1 cellular context compared by ENCODE assay signal in the genomic region with DNA sequence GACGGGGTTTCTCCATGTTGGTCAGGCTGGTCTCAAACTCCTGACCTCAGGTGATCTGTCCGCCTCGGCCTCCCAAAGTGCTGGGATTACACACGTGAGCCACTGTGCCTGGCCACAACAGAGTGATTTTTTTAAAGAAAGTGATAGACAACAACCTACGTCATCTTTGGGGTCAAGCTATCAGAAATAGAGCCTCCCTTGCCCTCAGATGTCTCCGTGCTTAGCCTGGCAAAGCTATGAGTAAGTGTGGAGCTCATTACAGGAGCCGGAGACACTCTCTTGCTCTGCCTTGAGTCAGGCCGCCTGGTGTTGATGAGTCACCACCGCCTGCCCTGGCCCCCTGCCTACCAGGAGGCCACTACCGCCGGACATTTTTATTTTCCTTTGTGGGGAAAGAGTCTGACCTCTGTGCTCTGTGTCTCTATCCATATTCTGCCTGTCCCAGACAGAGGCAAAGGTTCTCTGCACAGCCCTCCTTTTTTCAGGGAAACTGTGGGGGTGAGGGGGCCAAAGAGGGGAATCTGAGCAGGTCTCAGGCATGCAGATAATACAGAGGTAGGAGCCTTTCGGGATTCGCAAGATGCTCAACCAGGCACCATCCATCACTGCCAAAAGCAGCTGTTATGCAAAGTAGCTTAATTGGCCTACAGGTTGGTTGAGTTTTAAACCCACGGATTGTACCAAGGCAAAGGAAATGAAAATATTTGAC.
TF ChIP-seq lines count a peak whose summit lies in the region.

No MANE protein-coding gene starts in this region.

TF ChIP-seq in K562, 482 proteins besides CTCF, POLR2A, EP300 and RAD21 (continued from another document and continues in another):
- TF ChIP-seq, protein P1, sequence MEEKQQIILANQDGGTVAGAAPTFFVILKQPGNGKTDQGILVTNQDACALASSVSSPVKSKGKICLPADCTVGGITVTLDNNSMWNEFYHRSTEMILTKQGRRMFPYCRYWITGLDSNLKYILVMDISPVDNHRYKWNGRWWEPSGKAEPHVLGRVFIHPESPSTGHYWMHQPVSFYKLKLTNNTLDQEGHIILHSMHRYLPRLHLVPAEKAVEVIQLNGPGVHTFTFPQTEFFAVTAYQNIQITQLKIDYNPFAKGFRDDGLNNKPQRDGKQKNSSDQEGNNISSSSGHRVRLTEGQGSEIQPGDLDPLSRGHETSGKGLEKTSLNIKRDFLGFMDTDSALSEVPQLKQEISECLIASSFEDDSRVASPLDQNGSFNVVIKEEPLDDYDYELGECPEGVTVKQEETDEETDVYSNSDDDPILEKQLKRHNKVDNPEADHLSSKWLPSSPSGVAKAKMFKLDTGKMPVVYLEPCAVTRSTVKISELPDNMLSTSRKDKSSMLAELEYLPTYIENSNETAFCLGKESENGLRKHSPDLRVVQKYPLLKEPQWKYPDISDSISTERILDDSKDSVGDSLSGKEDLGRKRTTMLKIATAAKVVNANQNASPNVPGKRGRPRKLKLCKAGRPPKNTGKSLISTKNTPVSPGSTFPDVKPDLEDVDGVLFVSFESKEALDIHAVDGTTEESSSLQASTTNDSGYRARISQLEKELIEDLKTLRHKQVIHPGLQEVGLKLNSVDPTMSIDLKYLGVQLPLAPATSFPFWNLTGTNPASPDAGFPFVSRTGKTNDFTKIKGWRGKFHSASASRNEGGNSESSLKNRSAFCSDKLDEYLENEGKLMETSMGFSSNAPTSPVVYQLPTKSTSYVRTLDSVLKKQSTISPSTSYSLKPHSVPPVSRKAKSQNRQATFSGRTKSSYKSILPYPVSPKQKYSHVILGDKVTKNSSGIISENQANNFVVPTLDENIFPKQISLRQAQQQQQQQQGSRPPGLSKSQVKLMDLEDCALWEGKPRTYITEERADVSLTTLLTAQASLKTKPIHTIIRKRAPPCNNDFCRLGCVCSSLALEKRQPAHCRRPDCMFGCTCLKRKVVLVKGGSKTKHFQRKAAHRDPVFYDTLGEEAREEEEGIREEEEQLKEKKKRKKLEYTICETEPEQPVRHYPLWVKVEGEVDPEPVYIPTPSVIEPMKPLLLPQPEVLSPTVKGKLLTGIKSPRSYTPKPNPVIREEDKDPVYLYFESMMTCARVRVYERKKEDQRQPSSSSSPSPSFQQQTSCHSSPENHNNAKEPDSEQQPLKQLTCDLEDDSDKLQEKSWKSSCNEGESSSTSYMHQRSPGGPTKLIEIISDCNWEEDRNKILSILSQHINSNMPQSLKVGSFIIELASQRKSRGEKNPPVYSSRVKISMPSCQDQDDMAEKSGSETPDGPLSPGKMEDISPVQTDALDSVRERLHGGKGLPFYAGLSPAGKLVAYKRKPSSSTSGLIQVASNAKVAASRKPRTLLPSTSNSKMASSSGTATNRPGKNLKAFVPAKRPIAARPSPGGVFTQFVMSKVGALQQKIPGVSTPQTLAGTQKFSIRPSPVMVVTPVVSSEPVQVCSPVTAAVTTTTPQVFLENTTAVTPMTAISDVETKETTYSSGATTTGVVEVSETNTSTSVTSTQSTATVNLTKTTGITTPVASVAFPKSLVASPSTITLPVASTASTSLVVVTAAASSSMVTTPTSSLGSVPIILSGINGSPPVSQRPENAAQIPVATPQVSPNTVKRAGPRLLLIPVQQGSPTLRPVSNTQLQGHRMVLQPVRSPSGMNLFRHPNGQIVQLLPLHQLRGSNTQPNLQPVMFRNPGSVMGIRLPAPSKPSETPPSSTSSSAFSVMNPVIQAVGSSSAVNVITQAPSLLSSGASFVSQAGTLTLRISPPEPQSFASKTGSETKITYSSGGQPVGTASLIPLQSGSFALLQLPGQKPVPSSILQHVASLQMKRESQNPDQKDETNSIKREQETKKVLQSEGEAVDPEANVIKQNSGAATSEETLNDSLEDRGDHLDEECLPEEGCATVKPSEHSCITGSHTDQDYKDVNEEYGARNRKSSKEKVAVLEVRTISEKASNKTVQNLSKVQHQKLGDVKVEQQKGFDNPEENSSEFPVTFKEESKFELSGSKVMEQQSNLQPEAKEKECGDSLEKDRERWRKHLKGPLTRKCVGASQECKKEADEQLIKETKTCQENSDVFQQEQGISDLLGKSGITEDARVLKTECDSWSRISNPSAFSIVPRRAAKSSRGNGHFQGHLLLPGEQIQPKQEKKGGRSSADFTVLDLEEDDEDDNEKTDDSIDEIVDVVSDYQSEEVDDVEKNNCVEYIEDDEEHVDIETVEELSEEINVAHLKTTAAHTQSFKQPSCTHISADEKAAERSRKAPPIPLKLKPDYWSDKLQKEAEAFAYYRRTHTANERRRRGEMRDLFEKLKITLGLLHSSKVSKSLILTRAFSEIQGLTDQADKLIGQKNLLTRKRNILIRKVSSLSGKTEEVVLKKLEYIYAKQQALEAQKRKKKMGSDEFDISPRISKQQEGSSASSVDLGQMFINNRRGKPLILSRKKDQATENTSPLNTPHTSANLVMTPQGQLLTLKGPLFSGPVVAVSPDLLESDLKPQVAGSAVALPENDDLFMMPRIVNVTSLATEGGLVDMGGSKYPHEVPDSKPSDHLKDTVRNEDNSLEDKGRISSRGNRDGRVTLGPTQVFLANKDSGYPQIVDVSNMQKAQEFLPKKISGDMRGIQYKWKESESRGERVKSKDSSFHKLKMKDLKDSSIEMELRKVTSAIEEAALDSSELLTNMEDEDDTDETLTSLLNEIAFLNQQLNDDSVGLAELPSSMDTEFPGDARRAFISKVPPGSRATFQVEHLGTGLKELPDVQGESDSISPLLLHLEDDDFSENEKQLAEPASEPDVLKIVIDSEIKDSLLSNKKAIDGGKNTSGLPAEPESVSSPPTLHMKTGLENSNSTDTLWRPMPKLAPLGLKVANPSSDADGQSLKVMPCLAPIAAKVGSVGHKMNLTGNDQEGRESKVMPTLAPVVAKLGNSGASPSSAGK (IDR thresholded peaks at IDR 0.05) = peak; percentile 85
- TF ChIP-seq FUS (optimal IDR thresholded peaks at IDR 0.05; ENCODE audit: low read depth, low read length) (no peak), ZNF717 (CRISPR knock-in tag; IDR thresholded peaks at IDR 0.05) (no peak), ATF7 (IDR thresholded peaks at IDR 0.05) (peak; percentile 79; the same call in 1 of the 2 replicates), NCOA4 (IDR thresholded peaks at IDR 0.05; ENCODE audit: partially characterized antibody) (no peak), HNRNPL (IDR thresholded peaks at IDR 0.05; ENCODE audit: low read depth, low read length) (no peak), STAG1 (CRISPR knock-in tag; IDR thresholded peaks at IDR 0.05; ENCODE audit: borderline replicate concordance) (no peak), CBFB (CRISPR knock-in tag; IDR thresholded peaks at IDR 0.05) (0 out of 2 replicates have a peak, but pooled peaks have one; percentile 31), KDM2B (CRISPR knock-in tag; IDR thresholded peaks at IDR 0.05) (no peak), RBM34 (IDR thresholded peaks at IDR 0.05; ENCODE audit: borderline replicate concordance, insufficient read depth, low read length) (no peak), RBM15 (IDR thresholded peaks at IDR 0.05; ENCODE audit: insufficient read depth, low read length) (no peak), TCFL5 (CRISPR knock-in tag; conservative IDR thresholded peaks at IDR 0.05) (no peak), ZNF133 (CRISPR knock-in tag; IDR thresholded peaks at IDR 0.05) (no peak), TAF9B (IDR thresholded peaks at IDR 0.05; ENCODE audit: partially characterized antibody) (no peak), SIN3A (IDR thresholded peaks at IDR 0.05; ENCODE audit: borderline replicate concordance in 2 of 2, control insufficient read depth in 1 of 2, low read depth in 2 of 2, low read length in 2 of 2) (no peak), TEAD4 (IDR thresholded peaks at IDR 0.05; ENCODE audit: low read length) (0 out of 2 replicates have a peak, but pooled peaks have one; percentile 9), TEAD4 (CRISPR knock-in tag; IDR thresholded peaks at IDR 0.05; ENCODE audit: borderline replicate concordance) (no peak)
- TF ChIP-seq, protein P2, sequence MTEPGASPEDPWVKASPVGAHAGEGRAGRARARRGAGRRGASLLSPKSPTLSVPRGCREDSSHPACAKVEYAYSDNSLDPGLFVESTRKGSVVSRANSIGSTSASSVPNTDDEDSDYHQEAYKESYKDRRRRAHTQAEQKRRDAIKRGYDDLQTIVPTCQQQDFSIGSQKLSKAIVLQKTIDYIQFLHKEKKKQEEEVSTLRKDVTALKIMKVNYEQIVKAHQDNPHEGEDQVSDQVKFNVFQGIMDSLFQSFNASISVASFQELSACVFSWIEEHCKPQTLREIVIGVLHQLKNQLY (CRISPR knock-in tag; conservative IDR thresholded peaks at IDR 0.05) = no peak
- TF ChIP-seq, protein P3, sequence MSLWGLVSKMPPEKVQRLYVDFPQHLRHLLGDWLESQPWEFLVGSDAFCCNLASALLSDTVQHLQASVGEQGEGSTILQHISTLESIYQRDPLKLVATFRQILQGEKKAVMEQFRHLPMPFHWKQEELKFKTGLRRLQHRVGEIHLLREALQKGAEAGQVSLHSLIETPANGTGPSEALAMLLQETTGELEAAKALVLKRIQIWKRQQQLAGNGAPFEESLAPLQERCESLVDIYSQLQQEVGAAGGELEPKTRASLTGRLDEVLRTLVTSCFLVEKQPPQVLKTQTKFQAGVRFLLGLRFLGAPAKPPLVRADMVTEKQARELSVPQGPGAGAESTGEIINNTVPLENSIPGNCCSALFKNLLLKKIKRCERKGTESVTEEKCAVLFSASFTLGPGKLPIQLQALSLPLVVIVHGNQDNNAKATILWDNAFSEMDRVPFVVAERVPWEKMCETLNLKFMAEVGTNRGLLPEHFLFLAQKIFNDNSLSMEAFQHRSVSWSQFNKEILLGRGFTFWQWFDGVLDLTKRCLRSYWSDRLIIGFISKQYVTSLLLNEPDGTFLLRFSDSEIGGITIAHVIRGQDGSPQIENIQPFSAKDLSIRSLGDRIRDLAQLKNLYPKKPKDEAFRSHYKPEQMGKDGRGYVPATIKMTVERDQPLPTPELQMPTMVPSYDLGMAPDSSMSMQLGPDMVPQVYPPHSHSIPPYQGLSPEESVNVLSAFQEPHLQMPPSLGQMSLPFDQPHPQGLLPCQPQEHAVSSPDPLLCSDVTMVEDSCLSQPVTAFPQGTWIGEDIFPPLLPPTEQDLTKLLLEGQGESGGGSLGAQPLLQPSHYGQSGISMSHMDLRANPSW (CRISPR knock-in tag; IDR thresholded peaks at IDR 0.05) = no peak
- TF ChIP-seq, protein P4, sequence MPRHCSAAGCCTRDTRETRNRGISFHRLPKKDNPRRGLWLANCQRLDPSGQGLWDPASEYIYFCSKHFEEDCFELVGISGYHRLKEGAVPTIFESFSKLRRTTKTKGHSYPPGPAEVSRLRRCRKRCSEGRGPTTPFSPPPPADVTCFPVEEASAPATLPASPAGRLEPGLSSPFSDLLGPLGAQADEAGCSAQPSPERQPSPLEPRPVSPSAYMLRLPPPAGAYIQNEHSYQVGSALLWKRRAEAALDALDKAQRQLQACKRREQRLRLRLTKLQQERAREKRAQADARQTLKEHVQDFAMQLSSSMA (CRISPR knock-in tag; IDR thresholded peaks at IDR 0.05) = no peak
- TF ChIP-seq, protein P5, sequence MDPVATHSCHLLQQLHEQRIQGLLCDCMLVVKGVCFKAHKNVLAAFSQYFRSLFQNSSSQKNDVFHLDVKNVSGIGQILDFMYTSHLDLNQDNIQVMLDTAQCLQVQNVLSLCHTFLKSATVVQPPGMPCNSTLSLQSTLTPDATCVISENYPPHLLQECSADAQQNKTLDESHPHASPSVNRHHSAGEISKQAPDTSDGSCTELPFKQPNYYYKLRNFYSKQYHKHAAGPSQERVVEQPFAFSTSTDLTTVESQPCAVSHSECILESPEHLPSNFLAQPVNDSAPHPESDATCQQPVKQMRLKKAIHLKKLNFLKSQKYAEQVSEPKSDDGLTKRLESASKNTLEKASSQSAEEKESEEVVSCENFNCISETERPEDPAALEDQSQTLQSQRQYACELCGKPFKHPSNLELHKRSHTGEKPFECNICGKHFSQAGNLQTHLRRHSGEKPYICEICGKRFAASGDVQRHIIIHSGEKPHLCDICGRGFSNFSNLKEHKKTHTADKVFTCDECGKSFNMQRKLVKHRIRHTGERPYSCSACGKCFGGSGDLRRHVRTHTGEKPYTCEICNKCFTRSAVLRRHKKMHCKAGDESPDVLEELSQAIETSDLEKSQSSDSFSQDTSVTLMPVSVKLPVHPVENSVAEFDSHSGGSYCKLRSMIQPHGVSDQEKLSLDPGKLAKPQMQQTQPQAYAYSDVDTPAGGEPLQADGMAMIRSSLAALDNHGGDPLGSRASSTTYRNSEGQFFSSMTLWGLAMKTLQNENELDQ (CRISPR knock-in tag; IDR thresholded peaks at IDR 0.05; ENCODE audit: borderline replicate concordance) = no peak
- TF ChIP-seq, protein P6, sequence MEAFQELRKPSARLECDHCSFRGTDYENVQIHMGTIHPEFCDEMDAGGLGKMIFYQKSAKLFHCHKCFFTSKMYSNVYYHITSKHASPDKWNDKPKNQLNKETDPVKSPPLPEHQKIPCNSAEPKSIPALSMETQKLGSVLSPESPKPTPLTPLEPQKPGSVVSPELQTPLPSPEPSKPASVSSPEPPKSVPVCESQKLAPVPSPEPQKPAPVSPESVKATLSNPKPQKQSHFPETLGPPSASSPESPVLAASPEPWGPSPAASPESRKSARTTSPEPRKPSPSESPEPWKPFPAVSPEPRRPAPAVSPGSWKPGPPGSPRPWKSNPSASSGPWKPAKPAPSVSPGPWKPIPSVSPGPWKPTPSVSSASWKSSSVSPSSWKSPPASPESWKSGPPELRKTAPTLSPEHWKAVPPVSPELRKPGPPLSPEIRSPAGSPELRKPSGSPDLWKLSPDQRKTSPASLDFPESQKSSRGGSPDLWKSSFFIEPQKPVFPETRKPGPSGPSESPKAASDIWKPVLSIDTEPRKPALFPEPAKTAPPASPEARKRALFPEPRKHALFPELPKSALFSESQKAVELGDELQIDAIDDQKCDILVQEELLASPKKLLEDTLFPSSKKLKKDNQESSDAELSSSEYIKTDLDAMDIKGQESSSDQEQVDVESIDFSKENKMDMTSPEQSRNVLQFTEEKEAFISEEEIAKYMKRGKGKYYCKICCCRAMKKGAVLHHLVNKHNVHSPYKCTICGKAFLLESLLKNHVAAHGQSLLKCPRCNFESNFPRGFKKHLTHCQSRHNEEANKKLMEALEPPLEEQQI (IDR thresholded peaks at IDR 0.05) = no peak
